Comparison of ENCODE assay signal across 16 cellular contexts in genomic region chr9:89658401-89658800, GRCh38. TPM values are rescaled to one million over a fixed set of nuclear protein-coding genes. Genes with fewer than 3 reads are reported as not detected.
"Had no signal": no experiment of that assay in that cellular context is flagged by ENCODE, and none has a peak within 500 bp of the region (broad histone marks: within the 10 kb centered on the region; RNA-seq: fewer than 3 reads in every experiment).

No MANE protein-coding gene starts in this region.

- H3K4me3 ChIP-seq: heart right ventricle, upper lobe of right lung had no signal

- ATAC-seq: heart right ventricle, T-helper 17 cell, upper lobe of right lung had no signal

- H3K27ac ChIP-seq: heart right ventricle, upper lobe of right lung had no signal

- DNase-seq: activated CD4-positive, alpha-beta T cell treated with anti-CD3 and anti-CD28 coated beads for 4 hours; activated CD4-positive, CD25-positive, alpha-beta regulatory T cell; activated gamma-delta T cell; activated naive CD4-positive, alpha-beta T cell treated with anti-CD3 and anti-CD28 coated beads, Interleukin-2, amount 50 U/mL, for 16 hours; aorta; dermis blood vessel endothelial cell; effector CD8-positive, alpha-beta T cell; erythroblast; foreskin fibroblast; heart right ventricle; naive B cell; retina; stimulated activated CD4-positive, alpha-beta T cell treated with anti-CD3 and anti-CD28 coated beads, Interleukin-4, amount 100 ng/mL, for 4 hours; stimulated activated naive CD8-positive, alpha-beta T cell treated with anti-CD3 and anti-CD28 coated beads, Interleukin-15, Interleukin-2, amounts not matched to agents 100 U/mL and 50 U/mL, for 24 hours; T-helper 17 cell had no signal

RNA-seq across cellular contexts. Expression of gene GADD45G, which starts 53.6 kb away (rescaled TPM):
- total RNA-seq: dermis blood vessel endothelial cell had no signal
